Comparison of ENCODE assay signal across 21 cellular contexts in the genomic region with DNA sequence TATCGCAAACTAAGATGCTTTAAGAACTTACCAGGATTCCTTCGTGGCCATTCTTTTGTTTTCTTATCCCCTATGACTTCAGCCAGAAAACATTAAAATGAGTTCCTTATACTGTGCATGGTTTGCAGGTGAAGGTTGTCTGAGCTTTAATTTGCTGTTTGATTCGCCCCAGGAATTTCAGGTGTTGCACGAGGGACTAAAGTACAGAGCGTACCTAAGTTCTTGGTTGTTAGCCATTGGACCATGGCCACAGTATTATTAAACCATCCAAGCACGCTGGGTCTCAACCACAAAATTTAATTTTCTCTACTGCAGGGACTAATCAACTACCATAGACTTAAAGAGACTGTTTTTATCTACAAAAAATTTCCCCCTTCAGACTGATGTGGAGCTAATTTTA.
DNase-seq lines count a peak whose midpoint lies in the region; ATAC-seq and TF ChIP-seq lines count a peak whose summit lies in the region.
"Had no signal": no experiment of that assay in that cellular context is flagged by ENCODE, and none has a peak within 500 bp of the region (broad histone marks: within the 10 kb centered on the region; RNA-seq: fewer than 3 reads in every experiment).

No MANE protein-coding gene starts in this region.

- H3K9me3 ChIP-seq in right atrium auricular region (no peaks in the 10 kb centered on the region), gastroesophageal sphincter (no peaks in the 10 kb centered on the region)
- H3K9me3 ChIP-seq: BE2C had no signal

- H3K36me3 ChIP-seq in kidney epithelial cell (ENCODE audit: control insufficient read depth, insufficient read depth, low read length), result no peaks in the 10 kb centered on the region
- H3K36me3 ChIP-seq in right atrium auricular region, result no peaks in the 10 kb centered on the region
- H3K36me3 ChIP-seq in gastroesophageal sphincter, result no peaks in the 10 kb centered on the region
- H3K36me3 ChIP-seq: BE2C had no signal

- no peak for TF ChIP-seq POLR2A in gastroesophageal sphincter (IDR thresholded peaks at IDR 0.05)

- H3K4me3 ChIP-seq in kidney epithelial cell (ENCODE audit: low read depth, low read length) (no peak overlapping the region), right atrium auricular region (no peak overlapping the region), gastroesophageal sphincter (no peak overlapping the region)

- H3K4me1 ChIP-seq in right atrium auricular region (peaks cover 0 to 20% of the 10 kb centered on the region in 2 donors), gastroesophageal sphincter (peaks cover 0 to 17% (median 0%) of the 10 kb centered on the region in 3 donors)
- H3K4me1 ChIP-seq: BE2C had no signal

- no peaks in the 10 kb centered on the region for H3K27me3 ChIP-seq in kidney epithelial cell (ENCODE audit: control insufficient read depth, insufficient read depth, low read length)
- no peaks in the 10 kb centered on the region for H3K27me3 ChIP-seq in right atrium auricular region
- no peaks in the 10 kb centered on the region for H3K27me3 ChIP-seq in gastroesophageal sphincter
- H3K27me3 ChIP-seq: BE2C had no signal

- H3K27ac ChIP-seq in C4-2B (peak overlapping the region; percentile 23; the same call in 1 of the 2 replicates), VCaP (peak overlapping the region; percentile 36; the same call in 1 of the 2 replicates), right atrium auricular region (no peak overlapping the region), gastroesophageal sphincter (no peak overlapping the region)

- ATAC-seq in gastroesophageal sphincter, result no peak

- TF ChIP-seq EP300 in gastroesophageal sphincter (IDR thresholded peaks at IDR 0.05), result no peak

- WGBS in gastroesophageal sphincter (ENCODE audit: low coverage in 1 of 2), 2 donors, result 83 to 89% methylated on average over 2 to 4 of the region's 6 CpGs

- TF ChIP-seq CTCF in C4-2B (conservative IDR thresholded peaks at IDR 0.05) (no peak), VCaP (conservative IDR thresholded peaks at IDR 0.05) (no peak), kidney epithelial cell (IDR thresholded peaks at IDR 0.05; ENCODE audit: insufficient read depth, low read length, poor library complexity, severe bottlenecking) (no peak), right atrium auricular region (IDR thresholded peaks at IDR 0.05) (no peak), gastroesophageal sphincter (IDR thresholded peaks at IDR 0.05) (no peak)

- DNase-seq in kidney epithelial cell (ENCODE audit: low read depth) (peak; percentile 21), renal cortical epithelial cell (ENCODE audit: low read depth) (peak; percentile 58), right atrium auricular region (ENCODE audit: low spot score) (no peak)
- DNase-seq in activated naive CD4-positive, alpha-beta T cell treated with Interleukin-2 at 50 U/mL for 16 hours, result no peak
- DNase-seq: 8988T, ACHN, BE2C, Calu3, H7, MV-4-11, NCI-H1105, NCI-H1436 treated with DMSO at 0.1 percent for 48 hours, NCI-H187 treated with DMSO at 0.1 percent for 48 hours, NCI-H2107, NCI-H446, NCI-H524 treated with DMSO at 0.1 percent for 48 hours, NCI-H774, SIG-M5 had no signal

Comparison
In these comparisons a context has a peak if more than half of its experiments do, and no peak if none do; other contexts are left out.
1. H3K27ac ChIP-seq: peak in C4-2B (single experiment) and VCaP (single experiment); none in right atrium auricular region (0 of 2) and gastroesophageal sphincter (0 of 4).
2. DNase-seq: peak in kidney epithelial cell (single experiment) and renal cortical epithelial cell (single experiment); none in right atrium auricular region (single experiment) and activated naive CD4-positive, alpha-beta T cell treated with Interleukin-2 at 50 U/mL for 16 hours (single experiment).